Comparison of ENCODE assay signal across 21 cellular contexts in the genomic region with DNA sequence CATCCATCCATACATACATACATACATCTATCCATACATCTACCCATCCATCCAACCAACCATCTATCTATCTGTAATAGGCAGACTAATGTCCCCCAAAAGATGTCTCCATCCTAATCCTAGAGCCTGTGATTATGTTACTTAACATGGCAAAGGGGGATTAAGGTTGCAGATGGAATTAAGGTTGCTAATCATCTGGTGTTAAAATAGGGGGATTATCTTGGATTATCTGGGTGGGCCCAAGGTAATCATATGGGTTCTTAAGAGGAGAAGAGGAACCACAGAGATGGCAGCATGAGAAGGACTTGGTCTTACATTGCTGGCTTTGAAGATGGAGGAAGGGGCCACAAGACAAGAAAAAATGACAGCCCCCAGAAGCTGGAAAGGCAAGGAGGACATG.
"Had no signal": no experiment of that assay in that cellular context is flagged by ENCODE, and none has a peak within 500 bp of the region (broad histone marks: within the 10 kb centered on the region; RNA-seq: fewer than 3 reads in every experiment).

No MANE protein-coding gene starts in this region.

- DNase-seq: IMR-90, Karpas-422, KG1, MG63, NCI-H1092, NCI-H1105 treated with DMSO at 0.1 percent for 48 hours, NCI-H1417 treated with DMSO at 0.1 percent for 48 hours, NCI-H146, NCI-H1694 treated with DMSO at 0.1 percent for 48 hours, NCI-H1930, NCI-H2081, NCI-H2107, NCI-H2227 treated with DMSO at 0.1 percent for 48 hours, NCI-H526, Right ventricle myocardium superior, RPMI8226, SIG-M5 had no signal

- H3K27me3 ChIP-seq: MG63, SJSA1 had no signal

- H3K9me3 ChIP-seq: MG63, SJSA1 had no signal

- H3K27ac ChIP-seq: SJSA1, SK-N-MC had no signal

- H3K36me3 ChIP-seq: MG63, SJSA1 had no signal

- H3K4me3 ChIP-seq: MG63, SJSA1, SK-N-MC had no signal

- H3K4me1 ChIP-seq: SJSA1 had no signal

- ATAC-seq: HepG2 had no signal

- FAIRE-seq: HepG2, RCC 7860 had no signal
